ENCODE assay signal across 30 cellular contexts in the genomic region with DNA sequence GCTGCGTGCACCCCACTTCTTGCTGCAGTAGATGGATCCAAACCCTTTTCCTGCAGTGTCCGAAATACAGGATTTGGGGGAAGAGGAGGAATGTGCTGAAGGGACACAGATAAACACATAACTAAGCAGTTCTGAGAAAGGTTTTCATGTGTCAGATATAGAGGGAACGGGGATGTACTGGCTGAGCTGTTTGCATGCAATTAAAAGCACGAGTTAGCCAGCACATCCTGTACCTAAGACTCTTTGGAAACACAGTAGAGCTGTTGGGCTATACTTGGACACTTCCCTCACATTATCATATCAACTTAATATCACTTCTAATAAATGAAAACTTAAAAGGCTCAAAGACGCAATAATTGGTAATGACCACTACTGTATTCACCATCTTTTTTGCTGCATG. TPM values are rescaled to one million over a fixed set of nuclear protein-coding genes. Genes with fewer than 3 reads are reported as not detected.
"Had no signal": no experiment of that assay in that cellular context is flagged by ENCODE, and none has a peak within 500 bp of the region (broad histone marks: within the 10 kb centered on the region; RNA-seq: fewer than 3 reads in every experiment).

No MANE protein-coding gene starts in this region.

- H3K27ac ChIP-seq: brain microvascular endothelial cell, coronary artery, dorsolateral prefrontal cortex, heart right ventricle, VCaP had no signal

- H3K36me3 ChIP-seq: brain microvascular endothelial cell, heart right ventricle had no signal

- DNase-seq: activated CD4-positive, alpha-beta memory T cell treated with anti-CD3 and anti-CD28 coated beads, Interleukin-2, amount 10 ng/mL, durations not matched to agents 7 days and 5 days; activated CD4-positive, alpha-beta T cell treated with anti-CD3 and anti-CD28 coated beads for 1 hour; activated CD4-positive, alpha-beta T cell treated with anti-CD3 and anti-CD28 coated beads for 4 hours; activated CD4-positive, alpha-beta T cell treated with anti-CD3 and anti-CD28 coated beads, Interleukin-2, amount 10 ng/mL, durations not matched to agents 7 days and 5 days; activated CD4-positive, alpha-beta T cell treated with anti-CD3 and anti-CD28 coated beads, Interleukin-2, amount 50 U/mL, for 4 hours; activated CD8-positive, alpha-beta memory T cell treated with anti-CD3 and anti-CD28 coated beads, Interleukin-2, amount 50 U/mL, for 48 hours; activated gamma-delta T cell; activated naive CD4-positive, alpha-beta T cell; activated naive CD4-positive, alpha-beta T cell treated with anti-CD3 and anti-CD28 coated beads, Interleukin-2, amount 10 ng/mL, durations not matched to agents 7 days and 5 days; activated naive CD8-positive, alpha-beta T cell treated with anti-CD3 and anti-CD28 coated beads, Interleukin-2, amount 10 ng/mL, durations not matched to agents 7 days and 5 days; activated T-cell treated with anti-CD3 and anti-CD28 coated beads for 4 hours; activated T-cell treated with anti-CD3 and anti-CD28 coated beads, Interleukin-2, amount 50 U/mL, for 24 hours; activated T-cell treated with anti-CD3 and anti-CD28 coated beads, Interleukin-2, amount 50 U/mL, for 72 hours; brain microvascular endothelial cell; dorsolateral prefrontal cortex; effector memory CD4-positive, alpha-beta T cell; endodermal cell; foreskin fibroblast; glutamatergic neuron; heart right ventricle; T-helper 2 cell had no signal

- H3K4me3 ChIP-seq: coronary artery, dorsolateral prefrontal cortex, heart right ventricle had no signal

- H3K27me3 ChIP-seq: brain microvascular endothelial cell, dorsolateral prefrontal cortex, heart right ventricle had no signal

- ATAC-seq: activated naive CD4-positive, alpha-beta T cell treated with anti-CD3 and anti-CD28 coated beads, Interleukin-2, amount 50 U/mL, for 72 hours; activated T-cell treated with anti-CD3 and anti-CD28 coated beads, Interleukin-2, amount 50 U/mL, for 72 hours; esophagus mucosa; WTC11 had no signal

- FAIRE-seq: astrocyte, bronchial epithelial cell, frontal cortex had no signal

RNA-seq across cellular contexts. Expression of a gene that starts 27.1 kb away (rescaled TPM):
- total RNA-seq: activated CD4-positive, alpha-beta memory T cell treated with anti-CD3 and anti-CD28 coated beads, Interleukin-2, amount 10 ng/mL, durations not matched to agents 7 days and 5 days; activated CD4-positive, alpha-beta T cell treated with anti-CD3 and anti-CD28 coated beads, Interleukin-2, amount 10 ng/mL, durations not matched to agents 7 days and 5 days; activated naive CD8-positive, alpha-beta T cell treated with anti-CD3 and anti-CD28 coated beads, Interleukin-2, amount 10 ng/mL, durations not matched to agents 7 days and 5 days; activated T-cell treated with anti-CD3 and anti-CD28 coated beads, Interleukin-2, amount 50 U/mL, for 72 hours; bronchial epithelial cell; esophagus mucosa; T-helper 1 cell treated with Interleukin-12 subunit alpha and Interleukin-12 subunit beta and Interleukin-4 antibody, amounts not matched to agents 30 ng/mL and 1 ng/mL, for 36 hours had no signal
